In genomic region chr6:84330325-84330724, GRCh38 we compare ENCODE assay signal across 5 cellular contexts.
"Had no signal": no experiment of that assay in that cellular context is flagged by ENCODE, and none has a peak within 500 bp of the region (broad histone marks: within the 10 kb centered on the region; RNA-seq: fewer than 3 reads in every experiment).

No MANE protein-coding gene starts in this region.

- H3K4me2 ChIP-seq: GM23338 had no signal

- H3K4me3 ChIP-seq: GM23338 had no signal

- H3K27ac ChIP-seq: HL-60 had no signal

- H2AFZ ChIP-seq: GM23338 had no signal

- DNase-seq: H9, HCEC 1CT, HFFc6 had no signal
